Comparison of ENCODE assay signal across 13 cellular contexts in genomic region chr1:16625497-16626408, GRCh38. TPM values are rescaled to one million over a fixed set of nuclear protein-coding genes. Genes with fewer than 3 reads are reported as not detected.
DNase-seq lines count a peak whose midpoint lies in the region; ATAC-seq and TF ChIP-seq lines count a peak whose summit lies in the region.
"Had no signal": no experiment of that assay in that cellular context is flagged by ENCODE, and none has a peak within 500 bp of the region (broad histone marks: within the 10 kb centered on the region; RNA-seq: fewer than 3 reads in every experiment).

No MANE protein-coding gene starts in this region.

- H3K4me3 ChIP-seq in coronary artery: no peak overlapping the region
- no peak overlapping the region for H3K4me3 ChIP-seq in osteoblast (ENCODE audit: insufficient read depth, low read length)
- H3K4me3 ChIP-seq: colonic mucosa, HAP-1, prostate gland had no signal

- peak; percentile 29 for ATAC-seq in stimulated activated naive CD8-positive, alpha-beta T cell treated with anti-CD3 and anti-CD28 coated beads, Interleukin-15, amount 100 ng/mL, for 72 hours
- ATAC-seq in stimulated activated naive CD8-positive, alpha-beta T cell treated with anti-CD3 and anti-CD28 coated beads, Interleukin-15, Interleukin-2, amounts not matched to agents 100 U/mL and 50 U/mL, for 24 hours: no peak
- ATAC-seq in HG03521 (IDR thresholded peaks at IDR 0.05; ENCODE audit: unreplicated experiment): no peak

- H3K36me3 ChIP-seq in osteoblast (ENCODE audit: insufficient read depth, low read length): peaks cover 36% of the 10 kb centered on the region

- H3K27ac ChIP-seq in coronary artery (no peak overlapping the region), osteoblast (ENCODE audit: low read depth, low read length) (no peak overlapping the region)
- H3K27ac ChIP-seq: colonic mucosa, prostate gland had no signal

- TF ChIP-seq CTCF in coronary artery (IDR thresholded peaks at IDR 0.05): no peak
- no peak for TF ChIP-seq CTCF in osteoblast (IDR thresholded peaks at IDR 0.05; ENCODE audit: extremely low read depth, low read depth, low read length)

- H2AFZ ChIP-seq in osteoblast (ENCODE audit: low read length): no peak overlapping the region

- DNase-seq in stimulated activated naive CD8-positive, alpha-beta T cell treated with anti-CD3 and anti-CD28 coated beads, Interleukin-15, amount 100 ng/mL, for 72 hours: peak in 1 of 2 donors; percentile 17
- no peak for DNase-seq in stimulated activated naive CD8-positive, alpha-beta T cell treated with anti-CD3 and anti-CD28 coated beads, Interleukin-15, Interleukin-2, amounts not matched to agents 100 U/mL and 50 U/mL, for 24 hours
- DNase-seq in coronary artery (ENCODE audit: low spot score): peak; percentile 89
- DNase-seq in osteoblast (ENCODE audit: insufficient read length, low spot score, missing footprints): peak; percentile 88
- no peak for DNase-seq in cerebellar cortex (ENCODE audit: low spot score)
- DNase-seq in CD1c-positive myeloid dendritic cell (ENCODE audit: extremely low spot score): no peak

- no peaks in the 10 kb centered on the region for H3K79me2 ChIP-seq in osteoblast (ENCODE audit: insufficient read depth, low read length)

- H3K4me1 Mint-ChIP-seq in stimulated activated naive CD8-positive, alpha-beta T cell treated with anti-CD3 and anti-CD28 coated beads, Interleukin-15, amount 100 ng/mL, for 72 hours: no peaks in the 10 kb centered on the region
- H3K4me1 Mint-ChIP-seq: activated CD4-positive, alpha-beta T cell treated with anti-CD3 and anti-CD28 coated beads for 36 hours; activated naive CD8-positive, alpha-beta T cell treated with anti-CD3 and anti-CD28 coated beads for 36 hours had no signal

- H3K27me3 Mint-ChIP-seq in stimulated activated naive CD8-positive, alpha-beta T cell treated with anti-CD3 and anti-CD28 coated beads, Interleukin-15, amount 100 ng/mL, for 72 hours: no peaks in the 10 kb centered on the region
- H3K27me3 Mint-ChIP-seq: activated CD4-positive, alpha-beta T cell treated with anti-CD3 and anti-CD28 coated beads for 36 hours; activated naive CD8-positive, alpha-beta T cell treated with anti-CD3 and anti-CD28 coated beads for 36 hours had no signal

- peaks cover 11% of the 10 kb centered on the region for H3K4me1 ChIP-seq in osteoblast (ENCODE audit: insufficient read depth, low read length)
- H3K4me1 ChIP-seq: colonic mucosa had no signal

- H4K20me1 ChIP-seq in osteoblast (ENCODE audit: insufficient read depth, low read length): peaks cover 24% of the 10 kb centered on the region

- no peak overlapping the region for H3K4me3 Mint-ChIP-seq in stimulated activated naive CD8-positive, alpha-beta T cell treated with anti-CD3 and anti-CD28 coated beads, Interleukin-15, amount 100 ng/mL, for 72 hours
- H3K4me3 Mint-ChIP-seq: activated CD4-positive, alpha-beta T cell treated with anti-CD3 and anti-CD28 coated beads for 36 hours; activated naive CD8-positive, alpha-beta T cell treated with anti-CD3 and anti-CD28 coated beads for 36 hours had no signal

- no peak overlapping the region for H3K4me2 ChIP-seq in osteoblast (ENCODE audit: insufficient read depth, low read length)

- H3K27me3 ChIP-seq in osteoblast (ENCODE audit: insufficient read depth, low read length): no peaks in the 10 kb centered on the region
- H3K27me3 ChIP-seq: colonic mucosa had no signal

- H3K9me3 Mint-ChIP-seq in stimulated activated naive CD8-positive, alpha-beta T cell treated with anti-CD3 and anti-CD28 coated beads, Interleukin-15, amount 100 ng/mL, for 72 hours: no peaks in the 10 kb centered on the region
- H3K9me3 Mint-ChIP-seq: activated naive CD8-positive, alpha-beta T cell treated with anti-CD3 and anti-CD28 coated beads for 36 hours had no signal

- no peaks in the 10 kb centered on the region for H3K9me3 ChIP-seq in osteoblast (ENCODE audit: low read depth, low read length)
- H3K9me3 ChIP-seq: colonic mucosa, HAP-1, prostate gland had no signal

- H3K27ac Mint-ChIP-seq in stimulated activated naive CD8-positive, alpha-beta T cell treated with anti-CD3 and anti-CD28 coated beads, Interleukin-15, amount 100 ng/mL, for 72 hours: no peak overlapping the region
- H3K27ac Mint-ChIP-seq: activated CD4-positive, alpha-beta T cell treated with anti-CD3 and anti-CD28 coated beads for 36 hours; activated naive CD8-positive, alpha-beta T cell treated with anti-CD3 and anti-CD28 coated beads for 36 hours had no signal

RNA-seq across cellular contexts. Expression of gene NBPF1, which starts 12.4 kb away (rescaled TPM):
- 54.6 and 71.6 TPM in 2 replicates for total RNA-seq in osteoblast

RNA-seq across cellular contexts. Expression of gene RNU1-3, which starts 41.0 kb away (rescaled TPM):
- total RNA-seq in osteoblast: under 0.01 TPM in 1 of 2 replicates, not detected in the other
- total RNA-seq: G401 had no signal

Comparison
In these comparisons a context has a peak if more than half of its experiments do, and no peak if none do; other contexts are left out.
1. DNase-seq: peak in coronary artery (single experiment) and osteoblast (single experiment); none in stimulated activated naive CD8-positive, alpha-beta T cell treated with anti-CD3 and anti-CD28 coated beads, Interleukin-15, Interleukin-2, amounts not matched to agents 100 U/mL and 50 U/mL, for 24 hours (single experiment), cerebellar cortex (single experiment) and CD1c-positive myeloid dendritic cell (single experiment).